29 cellular contexts compared by ENCODE assay signal in genomic region chr13:40559915-40560314, GRCh38.
"Had no signal": no experiment of that assay in that cellular context is flagged by ENCODE, and none has a peak within 500 bp of the region (broad histone marks: within the 10 kb centered on the region; RNA-seq: fewer than 3 reads in every experiment).

No MANE protein-coding gene starts in this region.

- H3K36me3 ChIP-seq: adrenal gland, breast epithelium, MG63, WERI-Rb-1 had no signal

- H3K9me3 ChIP-seq: adrenal gland, body of pancreas, breast epithelium, MG63, Peyer's patch had no signal

- H3K4me3 ChIP-seq: adrenal gland, body of pancreas, breast epithelium, MG63, Peyer's patch had no signal

- H3K4me3 Mint-ChIP-seq: activated CD4-positive, alpha-beta T cell treated with anti-CD3 and anti-CD28 coated beads, Interleukin-2, amount 10 ng/mL, durations not matched to agents 24 days and 14 days; activated CD8-positive, alpha-beta T cell treated with anti-CD3 and anti-CD28 coated beads for 36 hours; activated naive CD4-positive, alpha-beta T cell treated with anti-CD3 and anti-CD28 coated beads for 36 hours; activated T-cell treated with anti-CD3 and anti-CD28 coated beads, Interleukin-2, amount 50 U/mL, for 4 hours; activated T-helper 1 cell treated with anti-CD3 and anti-CD28 coated beads, Interleukin-12 subunit alpha, Interleukin-12 subunit beta, Interleukin-2, Interleukin-4 antibody, amounts not matched to agents 30 ng/mL and 10 ng/mL and 1 ng/mL, durations not matched to agents 14 hours and 24 hours and 36 hours had no signal

- DNase-seq: activated CD4-positive, alpha-beta T cell treated with anti-CD3 and anti-CD28 coated beads, Interleukin-2, amount 10 ng/mL, durations not matched to agents 24 days and 14 days; activated CD4-positive, alpha-beta T cell treated with anti-CD3 and anti-CD28 coated beads, Interleukin-2, amount 50 U/mL, for 4 hours; activated CD8-positive, alpha-beta T cell treated with anti-CD3 and anti-CD28 coated beads for 36 hours; activated gamma-delta T cell treated with Interleukin-2 at 50 U/mL for 16 hours; activated naive CD4-positive, alpha-beta T cell treated with anti-CD3 and anti-CD28 coated beads for 36 hours; activated T-cell treated with anti-CD3 and anti-CD28 coated beads, Interleukin-2, amount 50 U/mL, for 4 hours; adrenal gland; body of pancreas; Kasumi-1; KG1; MG63; NCI-H1048; NCI-H1105 treated with DMSO at 0.1 percent for 48 hours; NCI-H1436 treated with DMSO at 0.1 percent for 48 hours; NCI-H1694 treated with DMSO at 0.1 percent for 48 hours; NCI-H2029; NCI-H510A; NCI-H526; NCI-H748 treated with DMSO at 0.1 percent for 48 hours; NK-92 treated with Interleukin-12 subunit alpha and Interleukin-12 subunit beta, amount 100 ng/mL, for 24 hours; PC-3; Peyer's patch; Right ventricle myocardium superior; SW 1271; T-helper 1 cell; T1000; WERI-Rb-1 had no signal

- H3K27ac ChIP-seq: Peyer's patch, WERI-Rb-1 had no signal

- H3K27me3 ChIP-seq: adrenal gland, body of pancreas, breast epithelium, MG63, Peyer's patch had no signal

- H3K27ac Mint-ChIP-seq: activated CD4-positive, alpha-beta T cell treated with anti-CD3 and anti-CD28 coated beads, Interleukin-2, amount 10 ng/mL, durations not matched to agents 24 days and 14 days; activated CD8-positive, alpha-beta T cell treated with anti-CD3 and anti-CD28 coated beads for 36 hours; activated T-helper 1 cell treated with anti-CD3 and anti-CD28 coated beads, Interleukin-12 subunit alpha, Interleukin-12 subunit beta, Interleukin-2, Interleukin-4 antibody, amounts not matched to agents 30 ng/mL and 10 ng/mL and 1 ng/mL, durations not matched to agents 14 hours and 24 hours and 36 hours had no signal

- H3K9me3 Mint-ChIP-seq: activated CD8-positive, alpha-beta T cell treated with anti-CD3 and anti-CD28 coated beads for 36 hours; activated T-cell treated with anti-CD3 and anti-CD28 coated beads, Interleukin-2, amount 50 U/mL, for 4 hours; activated T-helper 1 cell treated with anti-CD3 and anti-CD28 coated beads, Interleukin-12 subunit alpha, Interleukin-12 subunit beta, Interleukin-2, Interleukin-4 antibody, amounts not matched to agents 30 ng/mL and 10 ng/mL and 1 ng/mL, durations not matched to agents 14 hours and 24 hours and 36 hours had no signal

- H3K27me3 Mint-ChIP-seq: activated CD4-positive, alpha-beta T cell treated with anti-CD3 and anti-CD28 coated beads, Interleukin-2, amount 10 ng/mL, durations not matched to agents 24 days and 14 days; activated CD8-positive, alpha-beta T cell treated with anti-CD3 and anti-CD28 coated beads for 36 hours had no signal

- ATAC-seq: activated CD8-positive, alpha-beta T cell treated with anti-CD3 and anti-CD28 coated beads for 36 hours; activated T-cell treated with anti-CD3 and anti-CD28 coated beads, Interleukin-2, amount 50 U/mL, for 4 hours; body of pancreas; PC-3 had no signal

- H3K4me1 ChIP-seq: breast epithelium had no signal
